In the genomic region with DNA sequence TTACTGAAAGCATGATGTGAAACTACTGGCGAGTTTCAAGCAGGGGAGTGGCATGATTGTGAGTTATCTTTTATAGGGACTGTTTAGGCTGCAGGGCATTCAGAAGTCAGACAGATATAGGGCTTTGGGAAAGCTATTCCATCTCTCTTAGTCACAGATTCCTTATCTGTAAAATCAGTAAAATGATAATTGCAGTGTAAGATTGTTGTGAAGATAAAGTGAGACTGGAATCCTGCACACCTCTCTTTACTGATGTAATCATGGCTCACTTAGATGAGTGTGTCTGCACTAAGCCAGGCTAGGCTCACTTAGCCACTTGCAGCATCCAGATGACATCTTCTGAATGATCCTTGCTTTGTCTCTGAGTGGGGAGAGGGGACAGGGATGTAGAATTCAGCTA, we compare ENCODE assay signal across 1 cellular context.
TF ChIP-seq lines count a peak whose summit lies in the region.

No MANE protein-coding gene starts in this region.

TF ChIP-seq in H1, 55 proteins besides CTCF, POLR2A, EP300 and RAD21:
- TF ChIP-seq SRF (IDR thresholded peaks at IDR 0.05; ENCODE audit: low read depth, low read length) (no peak), NANOG (IDR thresholded peaks at IDR 0.05; ENCODE audit: insufficient read depth, low read depth, low read length, poor library complexity, severe bottlenecking) (no peak), TAF7 (optimal IDR thresholded peaks at IDR 0.05; ENCODE audit: borderline replicate concordance, low read depth, low read length) (no peak), ZNF274 (IDR thresholded peaks at IDR 0.05; ENCODE audit: borderline replicate concordance, extremely low read depth, low read length) (no peak), CBX5 (IDR thresholded peaks at IDR 0.05; ENCODE audit: low read depth, low read length) (no peak), SUZ12 (IDR thresholded peaks at IDR 0.05; ENCODE audit: low read length) (no peak), JUND (IDR thresholded peaks at IDR 0.05; ENCODE audit: low read length) (no peak), SAP30 (IDR thresholded peaks at IDR 0.05; ENCODE audit: insufficient read depth, insufficient replicate concordance, low read length) (no peak), BCL11A (IDR thresholded peaks at IDR 0.05; ENCODE audit: low read depth in 2 of 2, low read length in 2 of 2) (no peak), KDM1A (IDR thresholded peaks at IDR 0.05; ENCODE audit: borderline replicate concordance, low read length) (no peak), TCF12 (IDR thresholded peaks at IDR 0.05; ENCODE audit: low read depth, low read length) (no peak), RXRA (IDR thresholded peaks at IDR 0.05; ENCODE audit: insufficient read depth, low read depth, low read length) (no peak)
- TF ChIP-seq, protein P1, sequence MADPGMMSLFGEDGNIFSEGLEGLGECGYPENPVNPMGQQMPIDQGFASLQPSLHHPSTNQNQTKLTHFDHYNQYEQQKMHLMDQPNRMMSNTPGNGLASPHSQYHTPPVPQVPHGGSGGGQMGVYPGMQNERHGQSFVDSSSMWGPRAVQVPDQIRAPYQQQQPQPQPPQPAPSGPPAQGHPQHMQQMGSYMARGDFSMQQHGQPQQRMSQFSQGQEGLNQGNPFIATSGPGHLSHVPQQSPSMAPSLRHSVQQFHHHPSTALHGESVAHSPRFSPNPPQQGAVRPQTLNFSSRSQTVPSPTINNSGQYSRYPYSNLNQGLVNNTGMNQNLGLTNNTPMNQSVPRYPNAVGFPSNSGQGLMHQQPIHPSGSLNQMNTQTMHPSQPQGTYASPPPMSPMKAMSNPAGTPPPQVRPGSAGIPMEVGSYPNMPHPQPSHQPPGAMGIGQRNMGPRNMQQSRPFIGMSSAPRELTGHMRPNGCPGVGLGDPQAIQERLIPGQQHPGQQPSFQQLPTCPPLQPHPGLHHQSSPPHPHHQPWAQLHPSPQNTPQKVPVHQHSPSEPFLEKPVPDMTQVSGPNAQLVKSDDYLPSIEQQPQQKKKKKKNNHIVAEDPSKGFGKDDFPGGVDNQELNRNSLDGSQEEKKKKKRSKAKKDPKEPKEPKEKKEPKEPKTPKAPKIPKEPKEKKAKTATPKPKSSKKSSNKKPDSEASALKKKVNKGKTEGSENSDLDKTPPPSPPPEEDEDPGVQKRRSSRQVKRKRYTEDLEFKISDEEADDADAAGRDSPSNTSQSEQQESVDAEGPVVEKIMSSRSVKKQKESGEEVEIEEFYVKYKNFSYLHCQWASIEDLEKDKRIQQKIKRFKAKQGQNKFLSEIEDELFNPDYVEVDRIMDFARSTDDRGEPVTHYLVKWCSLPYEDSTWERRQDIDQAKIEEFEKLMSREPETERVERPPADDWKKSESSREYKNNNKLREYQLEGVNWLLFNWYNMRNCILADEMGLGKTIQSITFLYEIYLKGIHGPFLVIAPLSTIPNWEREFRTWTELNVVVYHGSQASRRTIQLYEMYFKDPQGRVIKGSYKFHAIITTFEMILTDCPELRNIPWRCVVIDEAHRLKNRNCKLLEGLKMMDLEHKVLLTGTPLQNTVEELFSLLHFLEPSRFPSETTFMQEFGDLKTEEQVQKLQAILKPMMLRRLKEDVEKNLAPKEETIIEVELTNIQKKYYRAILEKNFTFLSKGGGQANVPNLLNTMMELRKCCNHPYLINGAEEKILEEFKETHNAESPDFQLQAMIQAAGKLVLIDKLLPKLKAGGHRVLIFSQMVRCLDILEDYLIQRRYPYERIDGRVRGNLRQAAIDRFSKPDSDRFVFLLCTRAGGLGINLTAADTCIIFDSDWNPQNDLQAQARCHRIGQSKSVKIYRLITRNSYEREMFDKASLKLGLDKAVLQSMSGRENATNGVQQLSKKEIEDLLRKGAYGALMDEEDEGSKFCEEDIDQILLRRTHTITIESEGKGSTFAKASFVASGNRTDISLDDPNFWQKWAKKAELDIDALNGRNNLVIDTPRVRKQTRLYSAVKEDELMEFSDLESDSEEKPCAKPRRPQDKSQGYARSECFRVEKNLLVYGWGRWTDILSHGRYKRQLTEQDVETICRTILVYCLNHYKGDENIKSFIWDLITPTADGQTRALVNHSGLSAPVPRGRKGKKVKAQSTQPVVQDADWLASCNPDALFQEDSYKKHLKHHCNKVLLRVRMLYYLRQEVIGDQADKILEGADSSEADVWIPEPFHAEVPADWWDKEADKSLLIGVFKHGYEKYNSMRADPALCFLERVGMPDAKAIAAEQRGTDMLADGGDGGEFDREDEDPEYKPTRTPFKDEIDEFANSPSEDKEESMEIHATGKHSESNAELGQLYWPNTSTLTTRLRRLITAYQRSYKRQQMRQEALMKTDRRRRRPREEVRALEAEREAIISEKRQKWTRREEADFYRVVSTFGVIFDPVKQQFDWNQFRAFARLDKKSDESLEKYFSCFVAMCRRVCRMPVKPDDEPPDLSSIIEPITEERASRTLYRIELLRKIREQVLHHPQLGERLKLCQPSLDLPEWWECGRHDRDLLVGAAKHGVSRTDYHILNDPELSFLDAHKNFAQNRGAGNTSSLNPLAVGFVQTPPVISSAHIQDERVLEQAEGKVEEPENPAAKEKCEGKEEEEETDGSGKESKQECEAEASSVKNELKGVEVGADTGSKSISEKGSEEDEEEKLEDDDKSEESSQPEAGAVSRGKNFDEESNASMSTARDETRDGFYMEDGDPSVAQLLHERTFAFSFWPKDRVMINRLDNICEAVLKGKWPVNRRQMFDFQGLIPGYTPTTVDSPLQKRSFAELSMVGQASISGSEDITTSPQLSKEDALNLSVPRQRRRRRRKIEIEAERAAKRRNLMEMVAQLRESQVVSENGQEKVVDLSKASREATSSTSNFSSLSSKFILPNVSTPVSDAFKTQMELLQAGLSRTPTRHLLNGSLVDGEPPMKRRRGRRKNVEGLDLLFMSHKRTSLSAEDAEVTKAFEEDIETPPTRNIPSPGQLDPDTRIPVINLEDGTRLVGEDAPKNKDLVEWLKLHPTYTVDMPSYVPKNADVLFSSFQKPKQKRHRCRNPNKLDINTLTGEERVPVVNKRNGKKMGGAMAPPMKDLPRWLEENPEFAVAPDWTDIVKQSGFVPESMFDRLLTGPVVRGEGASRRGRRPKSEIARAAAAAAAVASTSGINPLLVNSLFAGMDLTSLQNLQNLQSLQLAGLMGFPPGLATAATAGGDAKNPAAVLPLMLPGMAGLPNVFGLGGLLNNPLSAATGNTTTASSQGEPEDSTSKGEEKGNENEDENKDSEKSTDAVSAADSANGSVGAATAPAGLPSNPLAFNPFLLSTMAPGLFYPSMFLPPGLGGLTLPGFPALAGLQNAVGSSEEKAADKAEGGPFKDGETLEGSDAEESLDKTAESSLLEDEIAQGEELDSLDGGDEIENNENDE (IDR thresholded peaks at IDR 0.05; ENCODE audit: insufficient replicate concordance, low read length): no peak
